Comparison of ENCODE assay signal across 28 cellular contexts in the genomic region with DNA sequence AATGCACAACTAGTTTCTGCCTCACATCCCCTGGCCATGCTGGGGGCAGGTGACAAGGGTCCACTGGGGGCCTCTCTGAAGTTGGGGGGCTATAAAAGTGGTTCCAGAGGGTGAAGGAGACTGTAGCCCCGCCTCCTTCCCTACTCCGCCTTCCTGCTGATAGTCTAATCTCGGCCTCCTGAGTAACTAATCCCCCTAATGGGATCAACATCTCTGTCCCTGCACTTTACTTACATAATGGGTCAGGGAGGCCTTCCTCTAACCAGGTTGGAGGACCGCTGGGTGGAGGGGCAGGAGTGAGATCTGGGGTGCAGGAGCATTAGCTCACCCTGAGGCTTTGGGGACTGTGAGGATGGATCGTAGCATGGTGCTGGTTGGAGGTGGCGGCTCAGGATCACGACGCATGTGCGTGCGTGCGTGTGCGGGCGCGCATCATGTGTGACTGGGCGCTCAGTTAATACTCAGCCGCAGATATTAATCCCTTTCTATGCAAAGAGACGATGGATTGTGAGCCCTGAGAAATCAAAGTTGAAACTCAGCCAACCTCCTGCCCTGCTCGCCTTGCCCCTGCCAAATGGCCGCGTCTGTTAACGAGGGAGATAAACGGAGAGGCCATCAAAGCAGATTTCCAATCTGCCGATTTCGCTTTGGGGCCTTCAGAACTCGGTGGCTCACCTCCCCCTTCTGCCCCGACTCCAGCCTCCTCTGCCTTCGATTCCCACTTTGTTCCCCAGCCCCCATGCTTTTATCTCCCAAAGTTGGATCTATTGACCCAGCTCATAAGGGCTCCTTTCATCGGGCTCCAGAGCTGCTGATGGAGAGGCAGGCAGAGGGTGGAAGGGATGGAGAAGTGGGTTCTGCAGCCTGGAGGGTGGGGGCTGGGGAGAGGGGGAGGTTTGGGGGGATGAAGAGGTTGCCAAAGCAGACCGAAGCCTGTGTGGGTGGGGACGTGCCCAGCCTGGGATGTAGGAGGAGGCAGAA.
DNase-seq lines count a peak whose midpoint lies in the region; ATAC-seq and TF ChIP-seq lines count a peak whose summit lies in the region.
"Had no signal": no experiment of that assay in that cellular context is flagged by ENCODE, and none has a peak within 500 bp of the region (broad histone marks: within the 10 kb centered on the region; RNA-seq: fewer than 3 reads in every experiment).

No MANE protein-coding gene starts in this region.

- CTCF ChIA-PET in IMR-90 (lab: Yijun Ruan, JAX): no interaction called here
- CTCF ChIA-PET in activated CD4-positive, alpha-beta memory T cell treated with anti-CD3 and anti-CD28 coated beads, Interleukin-2, amount 10 ng/mL, durations not matched to agents 7 days and 5 days (lab: Charles Lee): no interaction called here

- H2BK20ac ChIP-seq in IMR-90 (ENCODE audit: low read depth, low read length): no peak overlapping the region

- no peak overlapping the region for H3K23ac ChIP-seq in IMR-90 (ENCODE audit: low read depth, low read length)
- H3K23ac ChIP-seq in neuronal stem cell (ENCODE audit: low read depth, low read length, poor library complexity): peak overlapping the region; percentile 29

- H3K4me2 ChIP-seq in IMR-90 (ENCODE audit: low read depth, low read length) (no peak overlapping the region), neuronal stem cell (ENCODE audit: insufficient read depth, low read length, poor library complexity, severe bottlenecking) (peak overlapping the region; percentile 20)

- TF ChIP-seq POLR2A in IMR-90 (IDR thresholded peaks at IDR 0.05; ENCODE audit: low read depth, low read length): no peak

- H4K91ac ChIP-seq in IMR-90 (ENCODE audit: insufficient read depth, low read depth, low read length): no peak overlapping the region
- no peak overlapping the region for H4K91ac ChIP-seq in neuronal stem cell (ENCODE audit: low read depth, low read length, poor library complexity)

- H4K8ac ChIP-seq in IMR-90 (ENCODE audit: low read depth in 2 of 2, low read length in 2 of 2): no peak overlapping the region
- H4K8ac ChIP-seq in neuronal stem cell (ENCODE audit: low read depth, low read length): no peak overlapping the region

- TF ChIP-seq CTCF in IMR-90 (conservative IDR thresholded peaks at IDR 0.05; ENCODE audit: low read depth, low read length): no peak

- H3K4me1 Mint-ChIP-seq in central memory CD8-positive, alpha-beta T cell: no peaks in the 10 kb centered on the region
- H3K4me1 Mint-ChIP-seq in activated CD4-positive, alpha-beta memory T cell treated with anti-CD3 and anti-CD28 coated beads, Interleukin-2, amount 10 ng/mL, durations not matched to agents 7 days and 5 days: no peaks in the 10 kb centered on the region

- no peak overlapping the region for H3K14ac ChIP-seq in IMR-90 (replicated peaks; ENCODE audit: low read depth, low read length)
- no peak overlapping the region for H3K14ac ChIP-seq in neuronal stem cell (ENCODE audit: low read length)

- H4K20me1 ChIP-seq in IMR-90 (ENCODE audit: insufficient read depth, low read length): no peaks in the 10 kb centered on the region

- H3K79me1 ChIP-seq in IMR-90 (ENCODE audit: low read depth in 1 of 2, low read length in 2 of 2) (no peaks in the 10 kb centered on the region), neuronal stem cell (ENCODE audit: low read depth, low read length) (peaks cover 24% of the 10 kb centered on the region)

- no peak overlapping the region for H3K4me3 Mint-ChIP-seq in central memory CD8-positive, alpha-beta T cell
- H3K4me3 Mint-ChIP-seq in activated CD4-positive, alpha-beta memory T cell treated with anti-CD3 and anti-CD28 coated beads, Interleukin-2, amount 10 ng/mL, durations not matched to agents 7 days and 5 days: no peak overlapping the region
- H3K4me3 Mint-ChIP-seq: activated T-cell treated with anti-CD3 and anti-CD28 coated beads, Interleukin-2, amount 50 U/mL, for 24 hours; CD4-positive, alpha-beta memory T cell; stimulated activated naive B cell treated with anti-CD40 and anti-IgM and Interleukin-4, amounts not matched to agents 10 μg/mL and 1 μg/mL and 100 μg/mL, for 72 hours; T-helper 1 cell treated with Interleukin-12 subunit alpha and Interleukin-12 subunit beta and Interleukin-4 antibody, amounts not matched to agents 30 μg/mL and 1 μg/mL, for 36 hours had no signal

- no peak overlapping the region for H3K4me3 ChIP-seq in IMR-90 (ENCODE audit: insufficient read depth, low read depth, low read length)
- H3K4me3 ChIP-seq in neuronal stem cell (ENCODE audit: low read length in 2 of 2): no peak overlapping the region
- H3K4me3 ChIP-seq: colonic mucosa, esophagus squamous epithelium, left lung, pancreas, SJSA1 had no signal

- H3K4me1 ChIP-seq in IMR-90 (ENCODE audit: control insufficient read depth, insufficient read depth, low read length): no peaks in the 10 kb centered on the region
- H3K4me1 ChIP-seq in neuronal stem cell (ENCODE audit: control insufficient read depth in 2 of 2, insufficient read depth in 1 of 2, low read depth in 1 of 2, low read length in 2 of 2): peaks cover 20 to 68% of the 10 kb centered on the region in 2 donors
- H3K4me1 ChIP-seq: colonic mucosa, left lung, pancreas, SJSA1 had no signal

- H3K56ac ChIP-seq in IMR-90 (ENCODE audit: extremely low read depth, insufficient read depth, low read length): no peak overlapping the region

- POLR2A ChIA-PET in IMR-90 (lab: Charles Lee; ENCODE audit: unreplicated experiment): no interaction called here
- POLR2A ChIA-PET in activated CD4-positive, alpha-beta memory T cell treated with anti-CD3 and anti-CD28 coated beads, Interleukin-2, amount 10 ng/mL, durations not matched to agents 7 days and 5 days (lab: Charles Lee): no interaction called here

- DNase-seq in G401 (ENCODE audit: low spot score) (peak; percentile 50), IMR-90 (no peak), neuronal stem cell (ENCODE audit: low spot score) (peak; percentile 29), midbrain (lab: John Stamatoyannopoulos, UW) (no peak)
- no peak for DNase-seq in central memory CD8-positive, alpha-beta T cell (ENCODE audit: low spot score in 2 of 2)
- DNase-seq in activated CD4-positive, alpha-beta memory T cell treated with anti-CD3 and anti-CD28 coated beads, Interleukin-2, amount 10 ng/mL, durations not matched to agents 7 days and 5 days: no peak
- DNase-seq: activated CD8-positive, alpha-beta memory T cell treated with anti-CD3 and anti-CD28 coated beads for 24 hours; activated T-cell treated with anti-CD3 and anti-CD28 coated beads, Interleukin-2, amount 50 U/mL, for 24 hours; brain microvascular endothelial cell; CD4-positive, alpha-beta memory T cell; colonic mucosa; esophagus squamous epithelium; GDM1; hippocampal formation; KBM-7; left lung; MM.1S; naive thymus-derived CD8-positive, alpha-beta T cell; NCI-H345; NK-92 treated with Interleukin-12 subunit alpha and Interleukin-12 subunit beta, amount 100 ng/mL, for 24 hours; pancreas; stimulated activated CD4-positive, alpha-beta T cell treated with anti-CD3 and anti-CD28 coated beads, Interleukin-4, amount 100 ng/mL, for 24 hours; stimulated activated naive B cell treated with anti-CD40 and anti-IgM and Interleukin-4, amounts not matched to agents 10 μg/mL and 1 μg/mL and 100 μg/mL, for 72 hours had no signal

- H2AK5ac ChIP-seq in IMR-90 (ENCODE audit: low read depth, low read length) (no peak overlapping the region), neuronal stem cell (ENCODE audit: low read depth, low read length) (peak overlapping the region; percentile 64)

- intact Hi-C loops in IMR-90 (cut with micrococcal nuclease): no loop called here

- H3K27me3 ChIP-seq in IMR-90 (ENCODE audit: control insufficient read depth, insufficient read depth, low read length) (no peaks in the 10 kb centered on the region; the same call in 1 of the 2 replicates), neuronal stem cell (ENCODE audit: control insufficient read depth in 3 of 3, insufficient read depth in 3 of 3, low read depth in 1 of 3, low read length in 3 of 3) (no peaks in the 10 kb centered on the region)
- H3K27me3 ChIP-seq: brain microvascular endothelial cell, colonic mucosa, esophagus squamous epithelium, left lung, pancreas had no signal

- H2AFZ ChIP-seq in IMR-90 (replicated peaks; ENCODE audit: low read length, poor library complexity): peak overlapping the region; percentile 51
- H2AFZ ChIP-seq in neuronal stem cell (ENCODE audit: low read length): no peak overlapping the region

- H2BK5ac ChIP-seq in IMR-90 (ENCODE audit: low read depth, low read length, poor library complexity, severe bottlenecking) (no peak overlapping the region), neuronal stem cell (ENCODE audit: low read length) (no peak overlapping the region)

- H2AK9ac ChIP-seq in IMR-90 (replicated peaks; ENCODE audit: low read depth, low read length, poor library complexity): no peak overlapping the region

- no peak for TF ChIP-seq RAD21 in IMR-90 (IDR thresholded peaks at IDR 0.05; ENCODE audit: low read length)

- no peak overlapping the region for H4K5ac ChIP-seq in IMR-90 (ENCODE audit: low read depth, low read length)

- H3K27me3 Mint-ChIP-seq in central memory CD8-positive, alpha-beta T cell: peaks cover 8% of the 10 kb centered on the region
- H3K27me3 Mint-ChIP-seq in activated CD4-positive, alpha-beta memory T cell treated with anti-CD3 and anti-CD28 coated beads, Interleukin-2, amount 10 ng/mL, durations not matched to agents 7 days and 5 days: no peaks in the 10 kb centered on the region
- H3K27me3 Mint-ChIP-seq: activated T-cell treated with anti-CD3 and anti-CD28 coated beads, Interleukin-2, amount 50 U/mL, for 24 hours; CD4-positive, alpha-beta memory T cell; naive thymus-derived CD8-positive, alpha-beta T cell; stimulated activated naive B cell treated with anti-CD40 and anti-IgM and Interleukin-4, amounts not matched to agents 10 μg/mL and 1 μg/mL and 100 μg/mL, for 72 hours had no signal

- no peaks in the 10 kb centered on the region for H3K36me3 Mint-ChIP-seq in central memory CD8-positive, alpha-beta T cell (ENCODE audit: insufficient read depth)
- H3K36me3 Mint-ChIP-seq in activated CD4-positive, alpha-beta memory T cell treated with anti-CD3 and anti-CD28 coated beads, Interleukin-2, amount 10 ng/mL, durations not matched to agents 7 days and 5 days (ENCODE audit: low read depth): no peaks in the 10 kb centered on the region
- H3K36me3 Mint-ChIP-seq: CD4-positive, alpha-beta memory T cell; naive thymus-derived CD8-positive, alpha-beta T cell; stimulated activated naive B cell treated with anti-CD40 and anti-IgM and Interleukin-4, amounts not matched to agents 10 μg/mL and 1 μg/mL and 100 μg/mL, for 72 hours had no signal

- dilution Hi-C loops in IMR-90 (cut with HindIII; ENCODE audit: low sequenced_read_pairs, unreplicated experiment): no loop called here

- peak overlapping the region; percentile 44 for H3K27ac Mint-ChIP-seq in central memory CD8-positive, alpha-beta T cell (ENCODE audit: low read depth)
- H3K27ac Mint-ChIP-seq in activated CD4-positive, alpha-beta memory T cell treated with anti-CD3 and anti-CD28 coated beads, Interleukin-2, amount 10 ng/mL, durations not matched to agents 7 days and 5 days: no peak overlapping the region
- H3K27ac Mint-ChIP-seq: activated T-cell treated with anti-CD3 and anti-CD28 coated beads, Interleukin-2, amount 50 U/mL, for 24 hours; stimulated activated naive B cell treated with anti-CD40 and anti-IgM and Interleukin-4, amounts not matched to agents 10 μg/mL and 1 μg/mL and 100 μg/mL, for 72 hours; T-helper 1 cell treated with Interleukin-12 subunit alpha and Interleukin-12 subunit beta and Interleukin-4 antibody, amounts not matched to agents 30 μg/mL and 1 μg/mL, for 36 hours had no signal

- no TSS peak for BruUV-seq in IMR-90 (replicated peaks; lab: Mats Ljungman, UMichigan)

- H3K27ac ChIP-seq in IMR-90 (ENCODE audit: insufficient read depth, low read length) (no peak overlapping the region), neuronal stem cell (replicated peaks; ENCODE audit: low read length) (peak overlapping the region; percentile 45)
- H3K27ac ChIP-seq: brain microvascular endothelial cell, colonic mucosa, esophagus squamous epithelium, left lung, pancreas, SJSA1 had no signal

- no peak overlapping the region for H3K18ac ChIP-seq in IMR-90 (ENCODE audit: low read depth, low read length)
- peak overlapping the region; percentile 90 for H3K18ac ChIP-seq in neuronal stem cell (ENCODE audit: low read length)

- ATAC-seq in IMR-90 (ENCODE audit: low read depth) (no peak), GM19455 (IDR thresholded peaks at IDR 0.05; ENCODE audit: unreplicated experiment) (no peak)
- ATAC-seq in central memory CD8-positive, alpha-beta T cell (replicated peaks; ENCODE audit: extremely low read depth, poor library complexity, severe bottlenecking): no peak
- ATAC-seq: left lung; naive thymus-derived CD8-positive, alpha-beta T cell; Panc1; pancreas; right cardiac atrium; stimulated activated naive B cell treated with anti-CD40 and anti-IgM and Interleukin-4, amounts not matched to agents 10 μg/mL and 1 μg/mL and 100 μg/mL, for 72 hours had no signal

- no peak overlapping the region for H2BK12ac ChIP-seq in neuronal stem cell (ENCODE audit: low read length)

- H2BK15ac ChIP-seq in IMR-90 (ENCODE audit: low read depth, low read length) (no peak overlapping the region), neuronal stem cell (ENCODE audit: low read length) (no peak overlapping the region)

- H3K9me3 Mint-ChIP-seq in central memory CD8-positive, alpha-beta T cell: no peaks in the 10 kb centered on the region
- H3K9me3 Mint-ChIP-seq in activated CD4-positive, alpha-beta memory T cell treated with anti-CD3 and anti-CD28 coated beads, Interleukin-2, amount 10 ng/mL, durations not matched to agents 7 days and 5 days: no peaks in the 10 kb centered on the region
- H3K9me3 Mint-ChIP-seq: activated T-cell treated with anti-CD3 and anti-CD28 coated beads, Interleukin-2, amount 50 U/mL, for 24 hours; CD4-positive, alpha-beta memory T cell; naive thymus-derived CD8-positive, alpha-beta T cell; stimulated activated naive B cell treated with anti-CD40 and anti-IgM and Interleukin-4, amounts not matched to agents 10 μg/mL and 1 μg/mL and 100 μg/mL, for 72 hours; T-helper 1 cell treated with Interleukin-12 subunit alpha and Interleukin-12 subunit beta and Interleukin-4 antibody, amounts not matched to agents 30 μg/mL and 1 μg/mL, for 36 hours had no signal

- WGBS in IMR-90 (ENCODE audit: extremely low coverage in 2 of 2, insufficient read length in 1 of 2), 2 experiments: 68% methylated on average over 15 of the region's 30 CpGs; no CpG with 5 or more reads in 1 of the 2 experiments
- no CpG with 5 or more reads among the region's 30 CpGs for WGBS in neuronal stem cell (ENCODE audit: extremely low coverage in 2 of 2, insufficient read length in 2 of 2, insufficient replicate concordance in 1 of 2), 2 donors

- no peak overlapping the region for H2BK120ac ChIP-seq in IMR-90 (ENCODE audit: low read depth, low read length)
- H2BK120ac ChIP-seq in neuronal stem cell (ENCODE audit: low read depth, low read length): peak overlapping the region; percentile 83

- no peak overlapping the region for H3K9ac ChIP-seq in IMR-90 (ENCODE audit: low read depth, low read length)
- H3K9ac ChIP-seq in neuronal stem cell (ENCODE audit: low read depth, low read length, poor library complexity): no peak overlapping the region

- H3K9me1 ChIP-seq in IMR-90 (ENCODE audit: insufficient read depth, low read length): no peaks in the 10 kb centered on the region

- in situ Hi-C loops in G401 (cut with HindIII; ENCODE audit: low sequenced_read_pairs): no loop called here
- in situ Hi-C loops in IMR-90 (cut with MboI; ENCODE audit: low sequenced_read_pairs): loop anchor here (25.0 kb wide), 1 partner anchor 275 kb away; a partner anchor contains a TSS

- H3K36me3 ChIP-seq in IMR-90 (ENCODE audit: control insufficient read depth, insufficient read depth, low read length) (no peaks in the 10 kb centered on the region), neuronal stem cell (replicated peaks in 1 of 2; ENCODE audit: control insufficient read depth in 2 of 2, insufficient read depth in 2 of 2, low read length in 2 of 2) (peaks cover 0 to 3% of the 10 kb centered on the region in 2 donors)
- H3K36me3 ChIP-seq: brain microvascular endothelial cell, colonic mucosa, esophagus squamous epithelium, left lung, pancreas, SJSA1 had no signal

- H3K9me3 ChIP-seq in IMR-90 (ENCODE audit: control insufficient read depth, insufficient read depth, low read length) (no peaks in the 10 kb centered on the region), neuronal stem cell (replicated peaks in 1 of 2; ENCODE audit: control insufficient read depth in 2 of 2, insufficient read depth in 1 of 2, low read depth in 1 of 2, low read length in 2 of 2) (peaks cover 0 to 2% of the 10 kb centered on the region in 2 donors)
- H3K9me3 ChIP-seq: colonic mucosa, esophagus squamous epithelium, left lung, pancreas, SJSA1 had no signal

- H3K4ac ChIP-seq in IMR-90 (ENCODE audit: low read depth, low read length): no peak overlapping the region
- no peak overlapping the region for H3K4ac ChIP-seq in neuronal stem cell (ENCODE audit: low read length)

Comparison
In these comparisons a context has a peak if more than half of its experiments do, and no peak if none do; other contexts are left out.
1. DNase-seq: peak in G401 (single experiment) and neuronal stem cell (single experiment); none in IMR-90 (single experiment), central memory CD8-positive, alpha-beta T cell (0 of 2), midbrain (single experiment) and activated CD4-positive, alpha-beta memory T cell treated with anti-CD3 and anti-CD28 coated beads, Interleukin-2, amount 10 ng/mL, durations not matched to agents 7 days and 5 days (single experiment).